In the genomic region with DNA sequence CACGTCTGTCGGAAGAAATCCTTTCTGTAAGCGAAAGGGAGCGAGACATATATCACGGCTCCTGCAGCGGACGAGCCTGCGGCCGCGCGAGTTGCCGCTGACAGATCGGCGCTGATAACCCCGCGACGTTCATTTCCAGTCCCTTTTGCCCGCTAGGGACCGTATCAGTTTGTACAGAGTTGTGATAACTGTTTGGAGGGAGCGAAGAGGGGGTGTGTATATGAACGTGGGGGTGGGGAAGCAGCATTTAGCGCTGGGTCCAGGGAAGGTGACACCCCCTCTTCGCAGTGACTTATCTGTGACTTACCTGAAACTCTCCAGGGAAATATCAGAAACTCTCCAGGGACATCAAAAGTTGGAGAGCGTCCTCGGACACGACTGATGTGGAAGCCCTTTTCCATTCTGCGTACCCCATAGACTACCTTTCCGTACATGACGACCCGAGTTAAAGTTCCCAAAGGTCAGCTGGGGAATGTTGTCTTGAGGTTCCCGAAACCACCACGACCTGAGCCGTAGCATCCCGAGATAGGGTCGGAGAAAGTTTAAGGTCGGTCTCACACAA, we compare ENCODE assay signal across 1 cellular context.
TF ChIP-seq lines count a peak whose summit lies in the region.

No MANE protein-coding gene starts in this region.

TF ChIP-seq in WTC11, 78 proteins besides CTCF, POLR2A, EP300 and RAD21 (continued from another document):
- TF ChIP-seq, protein P1, sequence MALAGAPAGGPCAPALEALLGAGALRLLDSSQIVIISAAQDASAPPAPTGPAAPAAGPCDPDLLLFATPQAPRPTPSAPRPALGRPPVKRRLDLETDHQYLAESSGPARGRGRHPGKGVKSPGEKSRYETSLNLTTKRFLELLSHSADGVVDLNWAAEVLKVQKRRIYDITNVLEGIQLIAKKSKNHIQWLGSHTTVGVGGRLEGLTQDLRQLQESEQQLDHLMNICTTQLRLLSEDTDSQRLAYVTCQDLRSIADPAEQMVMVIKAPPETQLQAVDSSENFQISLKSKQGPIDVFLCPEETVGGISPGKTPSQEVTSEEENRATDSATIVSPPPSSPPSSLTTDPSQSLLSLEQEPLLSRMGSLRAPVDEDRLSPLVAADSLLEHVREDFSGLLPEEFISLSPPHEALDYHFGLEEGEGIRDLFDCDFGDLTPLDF (CRISPR knock-in tag; IDR thresholded peaks at IDR 0.05): no peak
- TF ChIP-seq TP53 (CRISPR knock-in tag; IDR thresholded peaks at IDR 0.05) (no peak), ZNF671 (CRISPR knock-in tag; IDR thresholded peaks at IDR 0.05) (no peak), NFYB (CRISPR knock-in tag; conservative IDR thresholded peaks at IDR 0.05; ENCODE audit: low read depth) (no peak), MYBL2 (CRISPR knock-in tag; IDR thresholded peaks at IDR 0.05) (no peak), NFE2L1 (CRISPR knock-in tag; IDR thresholded peaks at IDR 0.05) (no peak)
- TF ChIP-seq, protein P2, sequence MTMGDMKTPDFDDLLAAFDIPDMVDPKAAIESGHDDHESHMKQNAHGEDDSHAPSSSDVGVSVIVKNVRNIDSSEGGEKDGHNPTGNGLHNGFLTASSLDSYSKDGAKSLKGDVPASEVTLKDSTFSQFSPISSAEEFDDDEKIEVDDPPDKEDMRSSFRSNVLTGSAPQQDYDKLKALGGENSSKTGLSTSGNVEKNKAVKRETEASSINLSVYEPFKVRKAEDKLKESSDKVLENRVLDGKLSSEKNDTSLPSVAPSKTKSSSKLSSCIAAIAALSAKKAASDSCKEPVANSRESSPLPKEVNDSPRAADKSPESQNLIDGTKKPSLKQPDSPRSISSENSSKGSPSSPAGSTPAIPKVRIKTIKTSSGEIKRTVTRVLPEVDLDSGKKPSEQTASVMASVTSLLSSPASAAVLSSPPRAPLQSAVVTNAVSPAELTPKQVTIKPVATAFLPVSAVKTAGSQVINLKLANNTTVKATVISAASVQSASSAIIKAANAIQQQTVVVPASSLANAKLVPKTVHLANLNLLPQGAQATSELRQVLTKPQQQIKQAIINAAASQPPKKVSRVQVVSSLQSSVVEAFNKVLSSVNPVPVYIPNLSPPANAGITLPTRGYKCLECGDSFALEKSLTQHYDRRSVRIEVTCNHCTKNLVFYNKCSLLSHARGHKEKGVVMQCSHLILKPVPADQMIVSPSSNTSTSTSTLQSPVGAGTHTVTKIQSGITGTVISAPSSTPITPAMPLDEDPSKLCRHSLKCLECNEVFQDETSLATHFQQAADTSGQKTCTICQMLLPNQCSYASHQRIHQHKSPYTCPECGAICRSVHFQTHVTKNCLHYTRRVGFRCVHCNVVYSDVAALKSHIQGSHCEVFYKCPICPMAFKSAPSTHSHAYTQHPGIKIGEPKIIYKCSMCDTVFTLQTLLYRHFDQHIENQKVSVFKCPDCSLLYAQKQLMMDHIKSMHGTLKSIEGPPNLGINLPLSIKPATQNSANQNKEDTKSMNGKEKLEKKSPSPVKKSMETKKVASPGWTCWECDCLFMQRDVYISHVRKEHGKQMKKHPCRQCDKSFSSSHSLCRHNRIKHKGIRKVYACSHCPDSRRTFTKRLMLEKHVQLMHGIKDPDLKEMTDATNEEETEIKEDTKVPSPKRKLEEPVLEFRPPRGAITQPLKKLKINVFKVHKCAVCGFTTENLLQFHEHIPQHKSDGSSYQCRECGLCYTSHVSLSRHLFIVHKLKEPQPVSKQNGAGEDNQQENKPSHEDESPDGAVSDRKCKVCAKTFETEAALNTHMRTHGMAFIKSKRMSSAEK (CRISPR knock-in tag; IDR thresholded peaks at IDR 0.05; ENCODE audit: borderline replicate concordance): no peak
TF ChIP-seq in WTC11: peak in this region for 0.
